In genomic region chr4:61201562-61202099, GRCh38 we compare ENCODE assay signal across 9 cellular contexts. TPM values are rescaled to one million over a fixed set of nuclear protein-coding genes. Genes with fewer than 3 reads are reported as not detected.
DNase-seq lines count a peak whose midpoint lies in the region; ATAC-seq, FAIRE-seq and TF ChIP-seq lines count a peak whose summit lies in the region.
"Had no signal": no experiment of that assay in that cellular context is flagged by ENCODE, and none has a peak within 500 bp of the region (broad histone marks: within the 10 kb centered on the region; RNA-seq: fewer than 3 reads in every experiment).

No MANE protein-coding gene starts in this region.

- H3K79me2 ChIP-seq in ACC112 (ENCODE audit: control insufficient read depth, insufficient read depth, low read length, unreplicated experiment) = no peaks in the 10 kb centered on the region
- no peaks in the 10 kb centered on the region for H3K79me2 ChIP-seq in endothelial cell of umbilical vein (ENCODE audit: control insufficient read depth, insufficient read depth, low read length)

- H3K9me3 ChIP-seq in endothelial cell of umbilical vein (replicated peaks; ENCODE audit: control insufficient read depth, insufficient read depth, low read length) (no peaks in the 10 kb centered on the region), muscle layer of duodenum (ENCODE audit: control insufficient read depth in 1 of 2, low read length in 2 of 2) (no peaks in the 10 kb centered on the region)
- H3K9me3 ChIP-seq: pancreas had no signal

- H3K4me1 ChIP-seq in ACC112 (ENCODE audit: control insufficient read depth, insufficient read depth, low read length, unreplicated experiment) (peaks cover 11% of the 10 kb centered on the region), endothelial cell of umbilical vein (ENCODE audit: control insufficient read depth, extremely low read depth, insufficient read depth, low read length) (no peaks in the 10 kb centered on the region), muscle layer of duodenum (ENCODE audit: control insufficient read depth in 1 of 2, insufficient read depth in 2 of 2, low read length in 2 of 2) (peaks cover 0 to 35% of the 10 kb centered on the region in 2 donors)
- H3K4me1 ChIP-seq: pancreas had no signal

- H3K27me3 ChIP-seq in ACC112 (ENCODE audit: insufficient read depth, low read length) (peaks cover 87% of the 10 kb centered on the region), endothelial cell of umbilical vein (ENCODE audit: control insufficient read depth in 2 of 2, insufficient read depth in 2 of 2, low read length in 2 of 2) (peaks cover 28 to 50% of the 10 kb centered on the region in 2 experiments), muscle layer of duodenum (ENCODE audit: low read depth, low read length) (peaks cover 31% of the 10 kb centered on the region)

- intact Hi-C loops in endothelial cell of umbilical vein (cut with micrococcal nuclease) = no loop called here

- H3K4me3 ChIP-seq in ACC112 (ENCODE audit: low read depth, low read length) = peak overlapping the region; percentile 83
- H3K4me3 ChIP-seq in endothelial cell of umbilical vein (replicated peaks in 1 of 3; ENCODE audit: insufficient read depth in 1 of 3, low read depth in 1 of 3, low read length in 3 of 3) = no peak overlapping the region
- peak overlapping the region; percentile 79 to 91 for H3K4me3 ChIP-seq in muscle layer of duodenum (ENCODE audit: low read depth in 1 of 2, low read length in 2 of 2)

- DNase-seq in NCI-H1092 (lab: John Stamatoyannopoulos, UW) (peak; percentile 40), endothelial cell of umbilical vein (ENCODE audit: low read depth, low spot score) (no peak), NCI-H446 (lab: John Stamatoyannopoulos, UW) (no peak), SHP77 treated with DMSO at 0.1 percent for 48 hours (lab: John Stamatoyannopoulos, UW) (no peak)
- no peak for DNase-seq in activated T-cell treated with anti-CD3 and anti-CD28 coated beads, Interleukin-2, amount 50 U/mL, for 48 hours

- ATAC-seq in HG03039 (IDR thresholded peaks at IDR 0.05; ENCODE audit: unreplicated experiment) = no peak

- TF ChIP-seq CTCF in endothelial cell of umbilical vein (IDR thresholded peaks at IDR 0.05; ENCODE audit: extremely low read depth in 1 of 2, insufficient read depth in 1 of 2, low read depth in 1 of 2, low read length in 2 of 2) = no peak

- POLR2A ChIA-PET in endothelial cell of umbilical vein (lab: Charles Lee) = no interaction called here

- H3K27ac ChIP-seq in ACC112 (ENCODE audit: low read depth, low read length) (no peak overlapping the region), endothelial cell of umbilical vein (ENCODE audit: insufficient read depth, low read depth, low read length) (no peak overlapping the region), muscle layer of duodenum (ENCODE audit: low read length) (no peak overlapping the region)
- H3K27ac ChIP-seq: pancreas had no signal

- no TSS peak for BruUV-seq in endothelial cell of umbilical vein (replicated peaks; lab: Mats Ljungman, UMichigan)

- H4K20me1 ChIP-seq in endothelial cell of umbilical vein (replicated peaks; ENCODE audit: control insufficient read depth, extremely low read depth, insufficient read depth, low read length) = no peaks in the 10 kb centered on the region

- H2AFZ ChIP-seq in ACC112 (ENCODE audit: low read length, unreplicated experiment) = peak overlapping the region; percentile 86
- no peak overlapping the region for H2AFZ ChIP-seq in endothelial cell of umbilical vein (ENCODE audit: low read depth, low read length)

- H3K36me3 ChIP-seq in ACC112 (ENCODE audit: insufficient read depth, low read length) (no peaks in the 10 kb centered on the region), endothelial cell of umbilical vein (ENCODE audit: control insufficient read depth in 2 of 2, extremely low read depth in 1 of 2, insufficient read depth in 2 of 2, low read length in 2 of 2) (no peaks in the 10 kb centered on the region), muscle layer of duodenum (ENCODE audit: control insufficient read depth in 1 of 2, insufficient read depth in 2 of 2, low read length in 2 of 2) (no peaks in the 10 kb centered on the region)
- H3K36me3 ChIP-seq: pancreas had no signal

- TF ChIP-seq POLR2A in endothelial cell of umbilical vein (IDR thresholded peaks at IDR 0.05; ENCODE audit: low read depth, low read length) = no peak

- H3K9me1 ChIP-seq in endothelial cell of umbilical vein (replicated peaks; ENCODE audit: control insufficient read depth, extremely low read depth, insufficient read depth, low read length) = no peaks in the 10 kb centered on the region

- CTCF ChIA-PET in endothelial cell of umbilical vein (lab: Charles Lee) = no interaction called here

- H3K4me2 ChIP-seq in endothelial cell of umbilical vein (ENCODE audit: insufficient read depth, low read length) = peak overlapping the region; percentile 67

- no peak overlapping the region for H3K9ac ChIP-seq in endothelial cell of umbilical vein (replicated peaks; ENCODE audit: extremely low read depth, insufficient read depth, low read length)

- dilution Hi-C loops in endothelial cell of umbilical vein (cut with MboI; ENCODE audit: extremely low pct_ligation_motif_present, low sequenced_read_pairs) = no loop called here

- FAIRE-seq in endothelial cell of umbilical vein (lab: Jason Lieb, UNC) = no peak
- FAIRE-seq: pancreas had no signal

TF ChIP-seq in endothelial cell of umbilical vein, 7 proteins besides CTCF, POLR2A, EP300 and RAD21:
- no peak for TF ChIP-seq FOS (IDR thresholded peaks at IDR 0.05; ENCODE audit: borderline replicate concordance, insufficient read depth, low read length)
- TF ChIP-seq JUN (IDR thresholded peaks at IDR 0.05; ENCODE audit: borderline replicate concordance, insufficient read depth, insufficient read length, low read depth) = no peak
- TF ChIP-seq MAX (IDR thresholded peaks at IDR 0.05; ENCODE audit: insufficient read depth, insufficient read length) = no peak
- peak; percentile 12 for TF ChIP-seq EZH2 (IDR thresholded peaks at IDR 0.05; ENCODE audit: borderline replicate concordance, low read depth, low read length, severe bottlenecking)

RNA-seq across cellular contexts. Expression of gene ADGRL3, which starts 1.5 kb away (rescaled TPM):
- 0.05 TPM in 1 of 2 replicates, not detected in the other for total RNA-seq in endothelial cell of umbilical vein
- polyA plus RNA-seq in endothelial cell of umbilical vein = not detected in 2 replicates
- not detected in 2 replicates for polyA plus RNA-seq in endothelial cell of umbilical vein (2011; cell fraction: cytosol; rRNA removed)
- not detected in 2 replicates for polyA plus RNA-seq in endothelial cell of umbilical vein (2011; cell fraction: nucleus; rRNA removed)
- not detected in 2 replicates for polyA plus RNA-seq in endothelial cell of umbilical vein (2012)
- not detected in 2 replicates for polyA minus RNA-seq in endothelial cell of umbilical vein
- polyA minus RNA-seq in endothelial cell of umbilical vein (2011; cell fraction: cytosol; rRNA and poly(A)+ RNA removed) = not detected
- not detected in 2 replicates for polyA minus RNA-seq in endothelial cell of umbilical vein (2011; cell fraction: nucleus; rRNA and poly(A)+ RNA removed)

Comparison
In these comparisons a context has a peak if more than half of its experiments do, and no peak if none do; other contexts are left out.
1. H3K4me3 ChIP-seq: peak in ACC112 (single experiment) and muscle layer of duodenum (2 of 2); none in endothelial cell of umbilical vein (0 of 3).